In genomic region chr5:75441560-75441959, GRCh38 we compare ENCODE assay signal across 3 cellular contexts.
TF ChIP-seq lines count a peak whose summit lies in the region.

No MANE protein-coding gene starts in this region.

TF ChIP-seq in SK-N-SH treated with all-trans-retinoic acid at 6 μM for 48 hours, 23 proteins besides CTCF, POLR2A, EP300 and RAD21 (continued from another document):
- TF ChIP-seq CREB5 (CRISPR knock-in tag; IDR thresholded peaks at IDR 0.05; ENCODE audit: low read depth) = no peak
- no peak for TF ChIP-seq ZNF70 (CRISPR knock-in tag; IDR thresholded peaks at IDR 0.05)
- no peak for TF ChIP-seq CSRNP3 (CRISPR knock-in tag; IDR thresholded peaks at IDR 0.05)
- peak; percentile 98 for TF ChIP-seq ZNF8 (CRISPR knock-in tag; IDR thresholded peaks at IDR 0.05)
- TF ChIP-seq ZFP30 (CRISPR knock-in tag; IDR thresholded peaks at IDR 0.05) = no peak
TF ChIP-seq in SK-N-SH treated with all-trans-retinoic acid at 6 μM for 48 hours: peak in this region for 1.

TF ChIP-seq in SK-N-SH, 30 proteins besides CTCF, POLR2A, EP300 and RAD21 (continued from another document):
- TF ChIP-seq MEF2A (IDR thresholded peaks at IDR 0.05; ENCODE audit: borderline replicate concordance, low read depth) = no peak
- TF ChIP-seq MAX (IDR thresholded peaks at IDR 0.05; ENCODE audit: low read depth) = no peak
- no peak for TF ChIP-seq RFX5 (IDR thresholded peaks at IDR 0.05; ENCODE audit: low read length)
- no peak for TF ChIP-seq JUND (IDR thresholded peaks at IDR 0.05)
- TF ChIP-seq RXRA (IDR thresholded peaks at IDR 0.05; ENCODE audit: borderline replicate concordance, low read depth) = no peak
- TF ChIP-seq CHD2 (IDR thresholded peaks at IDR 0.05; ENCODE audit: low read length, partially characterized antibody) = no peak
- TF ChIP-seq GABPA (IDR thresholded peaks at IDR 0.05; ENCODE audit: low read depth) = no peak
- no peak for TF ChIP-seq TAF1 (IDR thresholded peaks at IDR 0.05; ENCODE audit: borderline replicate concordance, low read depth, low read length)
- no peak for TF ChIP-seq GATA2 (CRISPR knock-in tag; IDR thresholded peaks at IDR 0.05)
- no peak for TF ChIP-seq SIN3A (IDR thresholded peaks at IDR 0.05; ENCODE audit: borderline replicate concordance, low read depth, low read length)
- no peak for TF ChIP-seq USF2 (IDR thresholded peaks at IDR 0.05; ENCODE audit: borderline replicate concordance, low read depth, low read length)
- no peak for TF ChIP-seq POLR2AphosphoS5 (IDR thresholded peaks at IDR 0.05; ENCODE audit: low read depth, low read length)
- TF ChIP-seq SMC3 (IDR thresholded peaks at IDR 0.05; ENCODE audit: low read depth, low read length) = no peak
- TF ChIP-seq PBX3 (IDR thresholded peaks at IDR 0.05) = no peak
- no peak for TF ChIP-seq USF1 (IDR thresholded peaks at IDR 0.05; ENCODE audit: borderline replicate concordance, low read depth)

TF ChIP-seq in K562, 482 proteins besides CTCF, POLR2A, EP300 and RAD21:
- TF ChIP-seq MGA (IDR thresholded peaks at IDR 0.05) = no peak
- no peak for TF ChIP-seq LEF1 (IDR thresholded peaks at IDR 0.05)
- TF ChIP-seq ZNF146 (CRISPR knock-in tag; IDR thresholded peaks at IDR 0.05; ENCODE audit: unreplicated experiment) = peak; percentile 18
- no peak for TF ChIP-seq HEY1 (CRISPR knock-in tag; IDR thresholded peaks at IDR 0.05; ENCODE audit: borderline replicate concordance)
- no peak for TF ChIP-seq HMGXB4 (CRISPR knock-in tag; IDR thresholded peaks at IDR 0.05)
